ENCODE assay signal across 8 cellular contexts in genomic region chr2:207662203-207662602, GRCh38. TPM values are rescaled to one million over a fixed set of nuclear protein-coding genes. Genes with fewer than 3 reads are reported as not detected.
DNase-seq lines count a peak whose midpoint lies in the region; ATAC-seq lines count a peak whose summit lies in the region.

No MANE protein-coding gene starts in this region.

- no peak overlapping the region for H2AFZ ChIP-seq in neuronal stem cell (ENCODE audit: low read length)

- no peak overlapping the region for H2BK12ac ChIP-seq in neuronal stem cell (ENCODE audit: low read length)

- no peaks in the 10 kb centered on the region for H3K36me3 Mint-ChIP-seq in activated naive CD4-positive, alpha-beta T cell treated with anti-CD3 and anti-CD28 coated beads for 36 hours (ENCODE audit: low read depth)
- peaks cover 5% of the 10 kb centered on the region in 2 donors for H3K36me3 Mint-ChIP-seq in stimulated activated naive B cell treated with anti-CD40 and anti-IgM and Interleukin-4, amounts not matched to agents 10 μg/mL and 1 μg/mL and 100 μg/mL, for 72 hours

- H3K4me2 ChIP-seq in neuronal stem cell (ENCODE audit: insufficient read depth, low read length, poor library complexity, severe bottlenecking) = no peak overlapping the region

- H3K79me1 ChIP-seq in neuronal stem cell (ENCODE audit: low read depth, low read length) = no peaks in the 10 kb centered on the region

- H3K4me3 ChIP-seq in neuronal stem cell (ENCODE audit: low read length in 2 of 2) = no peak overlapping the region

- CTCF ChIA-PET in activated naive CD4-positive, alpha-beta T cell treated with anti-CD3 and anti-CD28 coated beads for 36 hours (lab: Charles Lee) = no interaction called here

- H3K4ac ChIP-seq in neuronal stem cell (ENCODE audit: low read length) = no peak overlapping the region

- H3K9ac ChIP-seq in neuronal stem cell (ENCODE audit: low read depth, low read length, poor library complexity) = no peak overlapping the region

- H2BK15ac ChIP-seq in neuronal stem cell (ENCODE audit: low read length) = no peak overlapping the region

- H3K27me3 ChIP-seq in neuronal stem cell (ENCODE audit: control insufficient read depth in 3 of 3, insufficient read depth in 3 of 3, low read depth in 1 of 3, low read length in 3 of 3) = peaks cover 0 to 4% (median 0%) of the 10 kb centered on the region in 3 experiments

- peaks cover 2% of the 10 kb centered on the region for H3K4me1 Mint-ChIP-seq in activated naive CD4-positive, alpha-beta T cell treated with anti-CD3 and anti-CD28 coated beads for 36 hours (ENCODE audit: low read depth)
- peaks cover 26 to 62% of the 10 kb centered on the region in 2 donors for H3K4me1 Mint-ChIP-seq in stimulated activated naive B cell treated with anti-CD40 and anti-IgM and Interleukin-4, amounts not matched to agents 10 μg/mL and 1 μg/mL and 100 μg/mL, for 72 hours

- H3K9me3 ChIP-seq in neuronal stem cell (replicated peaks in 1 of 2; ENCODE audit: control insufficient read depth in 2 of 2, insufficient read depth in 1 of 2, low read depth in 1 of 2, low read length in 2 of 2) = no peaks in the 10 kb centered on the region

- H2BK5ac ChIP-seq in neuronal stem cell (ENCODE audit: low read length) = no peak overlapping the region

- no CpG with 5 or more reads among the region's 2 CpGs for WGBS in neuronal stem cell (ENCODE audit: extremely low coverage in 2 of 2, insufficient read length in 2 of 2, insufficient replicate concordance in 1 of 2), 2 donors

- intact Hi-C loops in activated naive CD4-positive, alpha-beta T cell treated with anti-CD3 and anti-CD28 coated beads for 36 hours (cut with micrococcal nuclease) = no loop called here

- H3K18ac ChIP-seq in neuronal stem cell (ENCODE audit: low read length) = no peak overlapping the region

- H4K8ac ChIP-seq in neuronal stem cell (ENCODE audit: low read depth, low read length) = no peak overlapping the region

- H4K91ac ChIP-seq in neuronal stem cell (ENCODE audit: low read depth, low read length, poor library complexity) = no peak overlapping the region

- H3K9me3 Mint-ChIP-seq in activated naive CD4-positive, alpha-beta T cell treated with anti-CD3 and anti-CD28 coated beads for 36 hours = no peaks in the 10 kb centered on the region
- no peaks in the 10 kb centered on the region for H3K9me3 Mint-ChIP-seq in stimulated activated naive B cell treated with anti-CD40 and anti-IgM and Interleukin-4, amounts not matched to agents 10 μg/mL and 1 μg/mL and 100 μg/mL, for 72 hours

- no peak overlapping the region for H3K14ac ChIP-seq in neuronal stem cell (ENCODE audit: low read length)

- H3K27me3 Mint-ChIP-seq in activated naive CD4-positive, alpha-beta T cell treated with anti-CD3 and anti-CD28 coated beads for 36 hours (ENCODE audit: low read depth) = no peaks in the 10 kb centered on the region
- no peaks in the 10 kb centered on the region for H3K27me3 Mint-ChIP-seq in stimulated activated naive B cell treated with anti-CD40 and anti-IgM and Interleukin-4, amounts not matched to agents 10 μg/mL and 1 μg/mL and 100 μg/mL, for 72 hours

- H2BK120ac ChIP-seq in neuronal stem cell (ENCODE audit: low read depth, low read length) = no peak overlapping the region

- H2AK5ac ChIP-seq in neuronal stem cell (ENCODE audit: low read depth, low read length) = no peak overlapping the region

- H3K27ac ChIP-seq in neuronal stem cell (replicated peaks; ENCODE audit: low read length) = no peak overlapping the region

- no peak overlapping the region for H3K23ac ChIP-seq in neuronal stem cell (ENCODE audit: low read depth, low read length, poor library complexity)

- H3K4me1 ChIP-seq in neuronal stem cell (ENCODE audit: control insufficient read depth in 2 of 2, insufficient read depth in 1 of 2, low read depth in 1 of 2, low read length in 2 of 2) = peaks cover 0 to 3% of the 10 kb centered on the region in 2 donors

- H3K36me3 ChIP-seq in neuronal stem cell (replicated peaks in 1 of 2; ENCODE audit: control insufficient read depth in 2 of 2, insufficient read depth in 2 of 2, low read length in 2 of 2) = no peaks in the 10 kb centered on the region

- no peak overlapping the region for H3K27ac Mint-ChIP-seq in activated naive CD4-positive, alpha-beta T cell treated with anti-CD3 and anti-CD28 coated beads for 36 hours
- peak overlapping the region; percentile 96 for H3K27ac Mint-ChIP-seq in stimulated activated naive B cell treated with anti-CD40 and anti-IgM and Interleukin-4, amounts not matched to agents 10 μg/mL and 1 μg/mL and 100 μg/mL, for 72 hours

- peak; percentile 28 for DNase-seq in activated naive CD4-positive, alpha-beta T cell treated with anti-CD3 and anti-CD28 coated beads for 36 hours
- no peak for DNase-seq in activated naive CD4-positive, alpha-beta T cell (lab: John Stamatoyannopoulos, UW)
- peak; percentile 7 for DNase-seq in M059J (ENCODE audit: low read depth)
- DNase-seq in stimulated activated naive B cell treated with anti-CD40 and anti-IgM and Interleukin-4, amounts not matched to agents 10 μg/mL and 1 μg/mL and 100 μg/mL, for 72 hours = peak; percentile 60
- no peak for DNase-seq in neuronal stem cell (ENCODE audit: low spot score)
- no peak for DNase-seq in ureter (ENCODE audit: low spot score)
- no peak for DNase-seq in globus pallidus (ENCODE audit: low spot score)

- H3K4me3 Mint-ChIP-seq in activated naive CD4-positive, alpha-beta T cell treated with anti-CD3 and anti-CD28 coated beads for 36 hours = no peak overlapping the region
- H3K4me3 Mint-ChIP-seq in stimulated activated naive B cell treated with anti-CD40 and anti-IgM and Interleukin-4, amounts not matched to agents 10 μg/mL and 1 μg/mL and 100 μg/mL, for 72 hours = peak overlapping the region; percentile 73 to 77

- peak; percentile 83 for ATAC-seq in HG02623 (IDR thresholded peaks at IDR 0.05; ENCODE audit: unreplicated experiment)
- peak; percentile 97 to 99 for ATAC-seq in stimulated activated naive B cell treated with anti-CD40 and anti-IgM and Interleukin-4, amounts not matched to agents 10 μg/mL and 1 μg/mL and 100 μg/mL, for 72 hours (replicated peaks)

RNA-seq across cellular contexts. Expression of gene METTL21A, which starts 37.0 kb away (rescaled TPM):
- 10 to 100 TPM; 18.6 to 19.0 TPM for total RNA-seq in activated naive CD4-positive, alpha-beta T cell treated with anti-CD3 and anti-CD28 coated beads for 36 hours
- 29.1 and 32.6 TPM in 2 replicates for total RNA-seq in M059J (2014; rRNA removed; shearing (Covaris generic))
- polyA plus RNA-seq in neuronal stem cell (2013, experiment 1 of 2) = 58.1 TPM
- polyA plus RNA-seq in neuronal stem cell (2013, experiment 2 of 2) = 58.4 TPM
- 12.2 TPM for total RNA-seq in ureter

RNA-seq across cellular contexts. Expression of gene CCNYL1, which starts 49.2 kb away (rescaled TPM):
- 1 to 10 TPM; 2.5 to 2.7 TPM for total RNA-seq in activated naive CD4-positive, alpha-beta T cell treated with anti-CD3 and anti-CD28 coated beads for 36 hours
- 7.9 and 14.5 TPM in 2 replicates for total RNA-seq in M059J (2014; rRNA removed; shearing (Covaris generic))
- 24.1 TPM for polyA plus RNA-seq in neuronal stem cell (2013, experiment 1 of 2)
- polyA plus RNA-seq in neuronal stem cell (2013, experiment 2 of 2) = 23.5 TPM
- total RNA-seq in ureter = 21.1 TPM

Comparison
In these comparisons a context has a peak if more than half of its experiments do, and no peak if none do; other contexts are left out.
1. DNase-seq: peak in activated naive CD4-positive, alpha-beta T cell treated with anti-CD3 and anti-CD28 coated beads for 36 hours (single experiment), M059J (single experiment) and stimulated activated naive B cell treated with anti-CD40 and anti-IgM and Interleukin-4, amounts not matched to agents 10 μg/mL and 1 μg/mL and 100 μg/mL, for 72 hours (single experiment); none in activated naive CD4-positive, alpha-beta T cell (0 of 4), neuronal stem cell (single experiment), ureter (single experiment) and globus pallidus (single experiment).